In the genomic region with DNA sequence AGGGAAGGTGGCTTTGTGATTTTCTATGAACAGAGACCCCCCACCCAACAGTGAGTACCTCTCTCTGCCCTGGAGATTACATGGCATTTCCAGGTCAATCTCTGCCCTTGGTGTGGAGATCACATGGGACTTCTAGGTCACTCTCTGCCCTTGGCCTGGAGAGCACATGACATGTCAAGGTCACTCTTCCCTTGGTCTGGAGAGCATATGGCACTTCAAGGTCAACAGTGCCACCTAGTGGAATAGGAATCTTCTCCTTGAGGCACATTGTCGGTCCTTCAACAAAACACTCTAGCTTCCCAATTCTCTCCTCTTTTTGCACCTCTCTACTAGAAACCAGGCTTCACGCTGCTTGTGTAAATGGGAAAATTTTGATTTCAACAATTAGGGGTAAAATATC, we compare ENCODE assay signal across 8 cellular contexts.
DNase-seq lines count a peak whose midpoint lies in the region; ATAC-seq and TF ChIP-seq lines count a peak whose summit lies in the region.

No MANE protein-coding gene starts in this region.

- TF ChIP-seq CTCF in AG10803 (conservative IDR thresholded peaks at IDR 0.05; ENCODE audit: low read length): peak; percentile 53
- TF ChIP-seq CTCF in dorsolateral prefrontal cortex (IDR thresholded peaks at IDR 0.05 in 54 of 56, conservative IDR thresholded peaks at IDR 0.05 in 2 of 56; ENCODE audit: low read depth in 1 of 56, partially characterized antibody in 56 of 56): peak in 41 of 56 donors; percentile 11 to 56 (median 36)
- peak; percentile 53 for TF ChIP-seq CTCF in retinal pigment epithelial cell (conservative IDR thresholded peaks at IDR 0.05; ENCODE audit: low read depth, low read length)

- no peaks in the 10 kb centered on the region for H3K27me3 ChIP-seq in dorsolateral prefrontal cortex

- H3K27ac ChIP-seq in dorsolateral prefrontal cortex: no peak overlapping the region

- H3K4me3 ChIP-seq in AG10803 (ENCODE audit: low read length) (no peak overlapping the region), dorsolateral prefrontal cortex (no peak overlapping the region), retinal pigment epithelial cell (ENCODE audit: low read length) (no peak overlapping the region)

- no peak for TF ChIP-seq POLR2A in GM18505 (IDR thresholded peaks at IDR 0.05; ENCODE audit: borderline replicate concordance, extremely low read depth, insufficient read depth, insufficient read length)

- ATAC-seq in GM18505 (IDR thresholded peaks at IDR 0.05; ENCODE audit: unreplicated experiment) (peak; percentile 74), HG02798 (IDR thresholded peaks at IDR 0.05; ENCODE audit: poor library complexity, unreplicated experiment) (peak; percentile 87)

- intact Hi-C loops in dorsolateral prefrontal cortex (cut with DNase I): loop anchor here in 1 of 2 donors (5.0 kb wide), 1 partner anchor 579 kb away; no protein-coding TSS in a partner anchor

- DNase-seq in AG10803 (ENCODE audit: low read depth) (peak; percentile 37), NCI-H446 (lab: John Stamatoyannopoulos, UW) (peak; percentile 31 to 68), dorsolateral prefrontal cortex (no peak), retinal pigment epithelial cell (ENCODE audit: low read depth) (no peak), NK-92 (lab: John Stamatoyannopoulos, UW; ENCODE audit: unreplicated experiment) (no peak), occipital lobe (lab: John Stamatoyannopoulos, UW) (no peak)

Comparison
In these comparisons a context has a peak if more than half of its experiments do, and no peak if none do; other contexts are left out.
1. DNase-seq: peak in AG10803 (single experiment) and NCI-H446 (2 of 2); none in dorsolateral prefrontal cortex (0 of 10), retinal pigment epithelial cell (single experiment), NK-92 (single experiment) and occipital lobe (single experiment).
2. Peak in every context shown above with its lines, with median percentiles within 50 percentile points of each other: CTCF ChIP-seq.